Comparison of ENCODE assay signal across 9 cellular contexts in the genomic region with DNA sequence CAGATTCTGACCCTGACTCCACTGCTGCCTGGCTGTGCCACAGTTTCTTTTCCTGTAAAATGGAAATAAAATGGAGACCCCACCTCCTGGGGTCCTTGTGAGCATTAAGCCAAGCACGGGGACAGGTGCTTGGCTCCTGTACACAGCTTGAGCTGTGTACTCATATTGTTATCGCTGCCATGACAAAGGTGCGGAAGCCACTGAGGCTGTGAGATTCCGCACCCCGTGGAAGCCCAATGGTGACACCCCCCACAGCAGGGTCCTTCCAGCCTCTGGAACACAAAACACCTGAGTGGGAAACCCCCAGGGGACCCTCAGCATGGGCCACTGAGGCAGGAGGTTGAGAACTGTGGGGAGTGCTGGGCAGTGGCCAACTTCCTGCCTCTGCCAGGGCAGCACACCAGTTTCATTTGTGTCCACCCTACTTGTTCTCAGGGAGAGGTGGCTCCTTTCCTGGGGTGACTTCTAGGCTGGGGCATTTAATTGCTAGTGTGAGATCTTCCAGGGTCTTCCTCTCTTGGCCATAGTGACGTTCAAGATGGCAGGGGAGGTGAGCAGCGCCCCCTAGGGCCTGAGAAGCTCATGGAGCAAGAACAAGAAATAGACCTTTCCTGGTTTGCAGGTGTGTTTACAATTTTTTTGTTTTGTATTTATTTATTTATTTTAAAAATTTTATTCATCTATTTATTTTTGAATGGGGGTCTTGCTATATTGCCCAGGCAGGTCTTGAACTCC. TPM values are rescaled to one million over a fixed set of nuclear protein-coding genes. Genes with fewer than 3 reads are reported as not detected.
DNase-seq lines count a peak whose midpoint lies in the region; ATAC-seq, FAIRE-seq and TF ChIP-seq lines count a peak whose summit lies in the region.
"Had no signal": no experiment of that assay in that cellular context is flagged by ENCODE, and none has a peak within 500 bp of the region (broad histone marks: within the 10 kb centered on the region; RNA-seq: fewer than 3 reads in every experiment).

No MANE protein-coding gene starts in this region.

- no peak for TF ChIP-seq POLR2A in Peyer's patch (IDR thresholded peaks at IDR 0.05)

- H3K4ac ChIP-seq in neuronal stem cell (ENCODE audit: low read length), result no peak overlapping the region
- H3K4ac ChIP-seq in mesenchymal stem cell (ENCODE audit: low read depth in 1 of 2, low read length in 2 of 2), result no peak overlapping the region

- peaks cover 3 to 16% (median 11%) of the 10 kb centered on the region in 4 donors for H3K4me1 ChIP-seq in Peyer's patch
- H3K4me1 ChIP-seq in neuronal stem cell (ENCODE audit: control insufficient read depth in 2 of 2, insufficient read depth in 1 of 2, low read depth in 1 of 2, low read length in 2 of 2), result peaks cover 0 to 3% of the 10 kb centered on the region in 2 donors
- H3K4me1 ChIP-seq in mesenchymal stem cell (ENCODE audit: control insufficient read depth, insufficient read depth, low read depth, low read length), result peaks cover 8% of the 10 kb centered on the region

- H3K9me3 ChIP-seq in Peyer's patch (no peaks in the 10 kb centered on the region), neuronal stem cell (replicated peaks in 1 of 2; ENCODE audit: control insufficient read depth in 2 of 2, insufficient read depth in 1 of 2, low read depth in 1 of 2, low read length in 2 of 2) (peaks cover 0 to 3% of the 10 kb centered on the region in 2 donors), mesenchymal stem cell (ENCODE audit: control insufficient read depth, low read length) (no peaks in the 10 kb centered on the region)

- H2BK12ac ChIP-seq in neuronal stem cell (ENCODE audit: low read length) (no peak overlapping the region), mesenchymal stem cell (ENCODE audit: low read length in 2 of 2) (no peak overlapping the region)

- no peaks in the 10 kb centered on the region for H3K79me1 ChIP-seq in neuronal stem cell (ENCODE audit: low read depth, low read length)
- no peaks in the 10 kb centered on the region for H3K79me1 ChIP-seq in mesenchymal stem cell (replicated peaks; ENCODE audit: low read length, poor library complexity, severe bottlenecking)

- H3K4me2 ChIP-seq in neuronal stem cell (ENCODE audit: insufficient read depth, low read length, poor library complexity, severe bottlenecking) (no peak overlapping the region), mesenchymal stem cell (ENCODE audit: low read length, poor library complexity, severe bottlenecking) (no peak overlapping the region)

- H3K14ac ChIP-seq in neuronal stem cell (ENCODE audit: low read length), result no peak overlapping the region
- H3K14ac ChIP-seq in mesenchymal stem cell (ENCODE audit: low read length in 2 of 2), result no peak overlapping the region

- FAIRE-seq in bronchial epithelial cell (lab: Jason Lieb, UNC), result no peak
- no peak for FAIRE-seq in HTR-8/SVneo (lab: Jason Lieb, UNC)

- H3K36me3 ChIP-seq in Peyer's patch (no peaks in the 10 kb centered on the region), bronchial epithelial cell (ENCODE audit: control insufficient read depth, insufficient read depth, low read length) (no peaks in the 10 kb centered on the region), neuronal stem cell (replicated peaks in 1 of 2; ENCODE audit: control insufficient read depth in 2 of 2, insufficient read depth in 2 of 2, low read length in 2 of 2) (no peaks in the 10 kb centered on the region), mesenchymal stem cell (ENCODE audit: control insufficient read depth in 1 of 2, insufficient read depth in 2 of 2, low read depth in 1 of 2, low read length in 2 of 2) (no peaks in the 10 kb centered on the region)

- no peak overlapping the region for H4K91ac ChIP-seq in neuronal stem cell (ENCODE audit: low read depth, low read length, poor library complexity)
- no peak overlapping the region for H4K91ac ChIP-seq in mesenchymal stem cell (ENCODE audit: low read length)

- H4K8ac ChIP-seq in neuronal stem cell (ENCODE audit: low read depth, low read length), result no peak overlapping the region
- no peak overlapping the region for H4K8ac ChIP-seq in mesenchymal stem cell (ENCODE audit: low read length)

- H3K4me3 ChIP-seq in Peyer's patch (no peak overlapping the region), bronchial epithelial cell (ENCODE audit: low read depth, low read length) (no peak overlapping the region), neuronal stem cell (ENCODE audit: low read length in 2 of 2) (no peak overlapping the region), mesenchymal stem cell (ENCODE audit: insufficient read depth in 1 of 2, low read depth in 1 of 2, low read length in 2 of 2) (no peak overlapping the region)

- peak overlapping the region; percentile 52 for H3K18ac ChIP-seq in neuronal stem cell (ENCODE audit: low read length)
- H3K18ac ChIP-seq in mesenchymal stem cell (ENCODE audit: low read depth in 1 of 2, low read length in 2 of 2), result no peak overlapping the region

- DNase-seq in Peyer's patch (peak; percentile 54 to 82 (median 67)), bronchial epithelial cell (ENCODE audit: low read depth) (no peak), neuronal stem cell (ENCODE audit: low spot score) (no peak), mesenchymal stem cell (no peak), HTR-8/SVneo (ENCODE audit: insufficient read length, low spot score) (no peak)

- H2AFZ ChIP-seq in neuronal stem cell (ENCODE audit: low read length), result peak overlapping the region; percentile 49
- no peak overlapping the region for H2AFZ ChIP-seq in mesenchymal stem cell (ENCODE audit: low read depth, low read length)

- H2BK15ac ChIP-seq in neuronal stem cell (ENCODE audit: low read length) (no peak overlapping the region), mesenchymal stem cell (ENCODE audit: low read depth, poor library complexity, severe bottlenecking) (no peak overlapping the region)

- H3K23ac ChIP-seq in neuronal stem cell (ENCODE audit: low read depth, low read length, poor library complexity) (no peak overlapping the region), mesenchymal stem cell (ENCODE audit: low read length in 2 of 2) (no peak overlapping the region)

- TF ChIP-seq CTCF in GM12873 (IDR thresholded peaks at IDR 0.05; ENCODE audit: insufficient read depth, low read depth, low read length, missing control alignments), result peak; percentile 72
- TF ChIP-seq CTCF in Peyer's patch (IDR thresholded peaks at IDR 0.05), result peak in 4 of 6 experiments; percentile 45 to 62 (median 54)
- peak; percentile 60 for TF ChIP-seq CTCF in bronchial epithelial cell (IDR thresholded peaks at IDR 0.05; ENCODE audit: insufficient read depth, low read length, severe bottlenecking)

- WGBS in neuronal stem cell (ENCODE audit: extremely low coverage in 2 of 2, insufficient read length in 2 of 2, insufficient replicate concordance in 1 of 2), 2 donors, result no CpG with 5 or more reads among the region's 7 CpGs
- WGBS in mesenchymal stem cell, result 53% methylated on average over 3 of the region's 7 CpGs

- ATAC-seq in HG02623 (IDR thresholded peaks at IDR 0.05; ENCODE audit: unreplicated experiment) (no peak), GM21360 (IDR thresholded peaks at IDR 0.05; ENCODE audit: unreplicated experiment) (no peak)

- no peaks in the 10 kb centered on the region for H3K27me3 ChIP-seq in Peyer's patch
- no peaks in the 10 kb centered on the region for H3K27me3 ChIP-seq in bronchial epithelial cell (ENCODE audit: control insufficient read depth, insufficient read depth, low read length)
- no peaks in the 10 kb centered on the region for H3K27me3 ChIP-seq in neuronal stem cell (ENCODE audit: control insufficient read depth in 3 of 3, insufficient read depth in 3 of 3, low read depth in 1 of 3, low read length in 3 of 3)
- no peaks in the 10 kb centered on the region for H3K27me3 ChIP-seq in mesenchymal stem cell (ENCODE audit: control insufficient read depth in 1 of 2, insufficient read depth in 1 of 2, low read length in 2 of 2)

- H2AK5ac ChIP-seq in neuronal stem cell (ENCODE audit: low read depth, low read length) (no peak overlapping the region), mesenchymal stem cell (ENCODE audit: low read length, severe bottlenecking) (no peak overlapping the region)

- H3K9ac ChIP-seq in neuronal stem cell (ENCODE audit: low read depth, low read length, poor library complexity), result no peak overlapping the region
- H3K9ac ChIP-seq in mesenchymal stem cell (ENCODE audit: low read length), result no peak overlapping the region

- H3K27ac ChIP-seq in Peyer's patch, result peak overlapping the region in 2 of 4 donors; percentile 41 to 84
- H3K27ac ChIP-seq in neuronal stem cell (replicated peaks; ENCODE audit: low read length), result no peak overlapping the region
- no peak overlapping the region for H3K27ac ChIP-seq in mesenchymal stem cell (ENCODE audit: low read length, poor library complexity, severe bottlenecking)

- H2BK5ac ChIP-seq in neuronal stem cell (ENCODE audit: low read length) (no peak overlapping the region), mesenchymal stem cell (ENCODE audit: low read depth, low read length, poor library complexity, severe bottlenecking) (no peak overlapping the region)

- H2BK120ac ChIP-seq in neuronal stem cell (ENCODE audit: low read depth, low read length), result no peak overlapping the region
- no peak overlapping the region for H2BK120ac ChIP-seq in mesenchymal stem cell (ENCODE audit: low read depth, low read length)

RNA-seq across cellular contexts. Expression of a gene that starts 5.4 kb away (rescaled TPM):
- total RNA-seq in Peyer's patch (not detected), bronchial epithelial cell (not detected in 2 replicates)
- 0.22 TPM for polyA plus RNA-seq in neuronal stem cell (2013, experiment 1 of 2)
- 0.15 TPM for polyA plus RNA-seq in neuronal stem cell (2013, experiment 2 of 2)
- polyA plus RNA-seq in mesenchymal stem cell (2013, experiment 1 of 2), result 0.17 TPM
- polyA plus RNA-seq in mesenchymal stem cell (2013, experiment 2 of 2), result 0.10 TPM
- total RNA-seq: temporal lobe had no signal

RNA-seq across cellular contexts. Expression of a gene that starts 12.5 kb away (rescaled TPM):
- total RNA-seq in Peyer's patch, result 1 to 10 TPM in 2 of 4 donors, under 1 TPM in 1, not detected in 1; 0.95 to 4.7 (median 1.6) TPM
- 0.26 and 0.38 TPM in 2 replicates for total RNA-seq in bronchial epithelial cell
- 10.1 TPM for polyA plus RNA-seq in neuronal stem cell (2013, experiment 1 of 2)
- polyA plus RNA-seq in neuronal stem cell (2013, experiment 2 of 2), result 9.2 TPM
- 3.1 TPM for polyA plus RNA-seq in mesenchymal stem cell (2013, experiment 1 of 2)
- 3.1 TPM for polyA plus RNA-seq in mesenchymal stem cell (2013, experiment 2 of 2)

RNA-seq across cellular contexts. Expression of a gene that starts 20.4 kb away (rescaled TPM):
- total RNA-seq in Peyer's patch (1 to 10 TPM; 1.2 to 5.8 (median 2.6) TPM), bronchial epithelial cell (not detected in 2 replicates)
- not detected for polyA plus RNA-seq in neuronal stem cell (2013, experiment 1 of 2)
- not detected for polyA plus RNA-seq in neuronal stem cell (2013, experiment 2 of 2)
- polyA plus RNA-seq in mesenchymal stem cell (2013, experiment 1 of 2), result 0.75 TPM
- polyA plus RNA-seq in mesenchymal stem cell (2013, experiment 2 of 2), result 0.88 TPM

RNA-seq across cellular contexts. Expression of a gene that starts 25.0 kb away (rescaled TPM):
- total RNA-seq in Peyer's patch, result 100 to 1,000 TPM in 1 of 4 donors, 10 to 100 TPM in 3; 38.7 to 133 (median 72.3) TPM
- 24.2 and 25.1 TPM in 2 replicates for total RNA-seq in bronchial epithelial cell
- 117 TPM for polyA plus RNA-seq in neuronal stem cell (2013, experiment 1 of 2)
- 115 TPM for polyA plus RNA-seq in neuronal stem cell (2013, experiment 2 of 2)
- 66.8 TPM for polyA plus RNA-seq in mesenchymal stem cell (2013, experiment 1 of 2)
- polyA plus RNA-seq in mesenchymal stem cell (2013, experiment 2 of 2), result 60.7 TPM

RNA-seq across cellular contexts. Expression of a gene that starts 25.5 kb away (rescaled TPM):
- total RNA-seq in Peyer's patch (100 to 1,000 TPM; 156 to 298 (median 227) TPM), bronchial epithelial cell (49.3 and 59.8 TPM in 2 replicates)
- polyA plus RNA-seq in neuronal stem cell (2013, experiment 1 of 2), result 94.6 TPM
- 92.1 TPM for polyA plus RNA-seq in neuronal stem cell (2013, experiment 2 of 2)
- 53.7 TPM for polyA plus RNA-seq in mesenchymal stem cell (2013, experiment 1 of 2)
- 52.9 TPM for polyA plus RNA-seq in mesenchymal stem cell (2013, experiment 2 of 2)

Comparison
In these comparisons a context has a peak if more than half of its experiments do, and no peak if none do; other contexts are left out.
1. DNase-seq: peak in Peyer's patch (3 of 3); none in bronchial epithelial cell (single experiment), neuronal stem cell (single experiment), mesenchymal stem cell (single experiment) and HTR-8/SVneo (single experiment).
2. Peak in every context shown above with its lines, with median percentiles within 50 percentile points of each other: CTCF ChIP-seq.